In genomic region chr22:38973289-38974169, GRCh38 we compare ENCODE assay signal across 9 cellular contexts. TPM values are rescaled to one million over a fixed set of nuclear protein-coding genes. Genes with fewer than 3 reads are reported as not detected.
A peak's percentile ranks its signal among the peaks of the same experiment; 100 is the strongest.
DNase-seq lines count a peak whose midpoint lies in the region; ATAC-seq, FAIRE-seq and TF ChIP-seq lines count a peak whose summit lies in the region.
"Had no signal": no experiment of that assay in that cellular context is flagged by ENCODE, and none has a peak within 500 bp of the region (broad histone marks: within the 10 kb centered on the region; RNA-seq: fewer than 3 reads in every experiment).

No MANE protein-coding gene starts in this region.

- H3K4me3 ChIP-seq in AG10803 (ENCODE audit: low read length) (no peak overlapping the region), body of pancreas (no peak overlapping the region), lung (no peak overlapping the region), testis (no peak overlapping the region)

- H3K27ac ChIP-seq in body of pancreas (no peak overlapping the region), lung (ENCODE audit: low read depth in 1 of 2, low read length in 1 of 2) (no peak overlapping the region), testis (no peak overlapping the region)

- TF ChIP-seq CTCF in AG10803 (conservative IDR thresholded peaks at IDR 0.05; ENCODE audit: low read length) (peak; percentile 88), body of pancreas (IDR thresholded peaks at IDR 0.05) (peak in 5 of 7 experiments; percentile 64 to 85 (median 82)), lung (IDR thresholded peaks at IDR 0.05; ENCODE audit: control extremely low read depth, extremely low read depth) (peak; percentile 81), testis (IDR thresholded peaks at IDR 0.05) (peak; percentile 35 to 69 (median 59))

- ATAC-seq in T-helper 17 cell = peak; percentile 89
- peak; percentile 85 for ATAC-seq in body of pancreas
- no peak for ATAC-seq in lung (ENCODE audit: insufficient read depth, low FRiP score)
- no peak for ATAC-seq in GM21825 (IDR thresholded peaks at IDR 0.05; ENCODE audit: unreplicated experiment)

- intact Hi-C loops in body of pancreas (cut with DNase I) = no loop called here
- intact Hi-C loops in testis (cut with DNase I; ENCODE audit: low total_unique reads) = no loop called here

- no peaks in the 10 kb centered on the region for H3K27me3 ChIP-seq in body of pancreas
- H3K27me3 ChIP-seq in lung (ENCODE audit: control insufficient read depth, insufficient read depth) = no peaks in the 10 kb centered on the region
- H3K27me3 ChIP-seq in testis = no peaks in the 10 kb centered on the region

- FAIRE-seq in GM19239 (lab: Jason Lieb, UNC) = peak; percentile 80
- FAIRE-seq: islet of Langerhans had no signal

- H3K36me3 Mint-ChIP-seq in T-helper 17 cell (ENCODE audit: low read depth) = peaks cover 3% of the 10 kb centered on the region

- peak overlapping the region; percentile 54 for H3K27ac Mint-ChIP-seq in T-helper 17 cell

- peaks cover 23% of the 10 kb centered on the region for H3K27me3 Mint-ChIP-seq in T-helper 17 cell

- H3K4me1 Mint-ChIP-seq in T-helper 17 cell = peaks cover 8% of the 10 kb centered on the region

- H3K36me3 ChIP-seq in body of pancreas (replicated peaks in 1 of 2; ENCODE audit: insufficient read depth in 1 of 2, low read depth in 2 of 2) (no peaks in the 10 kb centered on the region), lung (ENCODE audit: control insufficient read depth in 2 of 2, insufficient read depth in 2 of 2, low read length in 2 of 2) (no peaks in the 10 kb centered on the region), testis (ENCODE audit: low read depth, missing control alignments) (no peaks in the 10 kb centered on the region)

- H3K4me1 ChIP-seq in body of pancreas = peaks cover 5% of the 10 kb centered on the region
- H3K4me1 ChIP-seq in lung (ENCODE audit: control insufficient read depth in 2 of 2, insufficient read depth in 2 of 2, low read length in 2 of 2) = no peaks in the 10 kb centered on the region
- no peaks in the 10 kb centered on the region for H3K4me1 ChIP-seq in testis

- no peak overlapping the region for H3K4me3 Mint-ChIP-seq in T-helper 17 cell

- TF ChIP-seq POLR2A in body of pancreas (IDR thresholded peaks at IDR 0.05) (no peak), testis (IDR thresholded peaks at IDR 0.05) (no peak)

- WGBS in body of pancreas, 2 donors = 37 to 44% methylated on average over 15 of the region's 15 CpGs
- WGBS in lung, 2 donors = 44 to 48% methylated on average over 15 of the region's 15 CpGs
- WGBS in testis, 2 donors = 63 to 69% methylated on average over 15 of the region's 15 CpGs

- H3K9me3 ChIP-seq in T-helper 17 cell (ENCODE audit: control insufficient read depth, low read length, poor library complexity, severe bottlenecking) = no peaks in the 10 kb centered on the region
- H3K9me3 ChIP-seq in body of pancreas = no peaks in the 10 kb centered on the region
- H3K9me3 ChIP-seq in lung (ENCODE audit: control insufficient read depth in 2 of 2, insufficient read depth in 1 of 2, low read length in 1 of 2) = no peaks in the 10 kb centered on the region
- no peaks in the 10 kb centered on the region for H3K9me3 ChIP-seq in testis

- DNase-seq in AG10803 (ENCODE audit: low read depth) (peak; percentile 23), GM19239 (ENCODE audit: insufficient read length, low spot score) (peak; percentile 72), T-helper 17 cell (peak in 2 of 3 donors; percentile 31 to 42), body of pancreas (peak in 3 of 4 donors; percentile 62 to 66 (median 65)), lung (ENCODE audit: low spot score) (peak; percentile 43), testis (peak; percentile 63), amygdala (lab: John Stamatoyannopoulos, UW) (no peak)

RNA-seq across cellular contexts. Expression of gene APOBEC3B, which starts 8.6 kb away (rescaled TPM):
- 1 to 10 TPM; 1.2 to 1.5 TPM for total RNA-seq in T-helper 17 cell
- 1 to 10 TPM in 1 of 2 donors, not detected in 1; 2.1 TPM for total RNA-seq in body of pancreas
- total RNA-seq in lung = 1 to 10 TPM; 1.0 to 4.5 TPM
- polyA plus RNA-seq in lung = 1 to 10 TPM; 2.7 to 4.4 TPM
- 1 to 10 TPM; 1.4 to 2.0 TPM for total RNA-seq in testis
- polyA plus RNA-seq in testis (ENCODE audit: insufficient read depth, low read depth, low replicate concordance) = 0.69 TPM

RNA-seq across cellular contexts. Expression of gene APOBEC3A, which starts 16.1 kb away (rescaled TPM):
- total RNA-seq in T-helper 17 cell (1 to 10 TPM in 1 of 2 donors, under 1 TPM in 1; 0.70 to 4.1 TPM), body of pancreas (not detected), lung (10 to 100 TPM in 1 of 2 donors, 1 to 10 TPM in 1; 6.2 to 12.0 TPM), testis (under 1 TPM in 1 of 2 donors, not detected in 1; 0.50 TPM)
- polyA plus RNA-seq in lung (10 to 100 TPM in 1 of 2 donors, 1 to 10 TPM in 1; 1.1 to 68.3 TPM), testis (ENCODE audit: insufficient read depth, low read depth, low replicate concordance) (1.1 TPM)

RNA-seq across cellular contexts. Expression of gene APOBEC3C, which starts 40.5 kb away (rescaled TPM):
- total RNA-seq in T-helper 17 cell (10 to 100 TPM; 35.9 to 39.8 TPM), body of pancreas (1 to 10 TPM; 2.6 to 6.7 TPM), lung (10 to 100 TPM; 11.1 to 21.7 TPM), testis (10 to 100 TPM; 58.4 to 61.3 TPM)
- polyA plus RNA-seq in lung (10 to 100 TPM; 12.0 to 15.3 TPM), testis (ENCODE audit: insufficient read depth, low read depth, low replicate concordance) (76.6 TPM)

RNA-seq across cellular contexts. Expression of gene APOBEC3D, which starts 47.4 kb away (rescaled TPM):
- total RNA-seq in T-helper 17 cell (10 to 100 TPM; 12.2 to 17.6 TPM), body of pancreas (not detected), lung (1 to 10 TPM; 2.5 to 2.6 TPM), testis (1 to 10 TPM; 6.2 to 6.4 TPM)
- polyA plus RNA-seq in lung (1 to 10 TPM; 1.4 to 1.7 TPM), testis (ENCODE audit: insufficient read depth, low read depth, low replicate concordance) (3.7 TPM)

Comparison
In these comparisons a context has a peak if more than half of its experiments do, and no peak if none do; other contexts are left out.
1. DNase-seq: peak in AG10803 (single experiment), GM19239 (single experiment), T-helper 17 cell (2 of 3), body of pancreas (3 of 4), lung (single experiment) and testis (single experiment); none in amygdala (0 of 56).
2. ATAC-seq: peak in T-helper 17 cell (single experiment) and body of pancreas (single experiment); none in lung (single experiment) and GM21825 (single experiment).
3. Peak in every context shown above with its lines, with median percentiles within 50 percentile points of each other: CTCF ChIP-seq.